14 cellular contexts compared by ENCODE assay signal in genomic region chr15:51133140-51133630, GRCh38. TPM values are rescaled to one million over a fixed set of nuclear protein-coding genes. Genes with fewer than 3 reads are reported as not detected.
DNase-seq lines count a peak whose midpoint lies in the region; ATAC-seq and TF ChIP-seq lines count a peak whose summit lies in the region.
"Had no signal": no experiment of that assay in that cellular context is flagged by ENCODE, and none has a peak within 500 bp of the region (broad histone marks: within the 10 kb centered on the region; RNA-seq: fewer than 3 reads in every experiment).

No MANE protein-coding gene starts in this region.

- H3K4me3 ChIP-seq in Karpas-422 (ENCODE audit: low read length) (no peak overlapping the region), ascending aorta (no peak overlapping the region), mesenchymal stem cell (ENCODE audit: insufficient read depth in 1 of 2, low read depth in 1 of 2, low read length in 2 of 2) (no peak overlapping the region), transverse colon (no peak overlapping the region)
- H3K4me3 ChIP-seq: mucosa of descending colon, SJCRH30 had no signal

- H2BK120ac ChIP-seq in mesenchymal stem cell (ENCODE audit: low read depth, low read length), result no peak overlapping the region

- H3K9ac ChIP-seq in Karpas-422 (ENCODE audit: low read length), result no peak overlapping the region
- peak overlapping the region; percentile 63 for H3K9ac ChIP-seq in mesenchymal stem cell (ENCODE audit: low read length)

- no peak overlapping the region for H3K23ac ChIP-seq in mesenchymal stem cell (ENCODE audit: low read length in 2 of 2)

- H3K27me3 ChIP-seq in Karpas-422 (ENCODE audit: low read length) (no peaks in the 10 kb centered on the region), ascending aorta (no peaks in the 10 kb centered on the region), mesenchymal stem cell (ENCODE audit: control insufficient read depth in 1 of 2, insufficient read depth in 1 of 2, low read length in 2 of 2) (no peaks in the 10 kb centered on the region), transverse colon (no peaks in the 10 kb centered on the region)
- H3K27me3 ChIP-seq: SJCRH30 had no signal

- H3K14ac ChIP-seq in mesenchymal stem cell (ENCODE audit: low read length in 2 of 2), result no peak overlapping the region

- 64% methylated on average over 5 of the region's 5 CpGs for WGBS in mesenchymal stem cell
- WGBS in transverse colon (ENCODE audit: low coverage in 1 of 2), 2 donors, result 63 to 67% methylated on average over 2 to 5 of the region's 5 CpGs

- H4K8ac ChIP-seq in mesenchymal stem cell (ENCODE audit: low read length), result no peak overlapping the region

- DNase-seq in Karpas-422 (peak; percentile 32), ascending aorta (ENCODE audit: low spot score in 2 of 2) (no peak), mesenchymal stem cell (peak; percentile 22), transverse colon (no peak), retina (no peak)
- DNase-seq in effector CD8-positive, alpha-beta T cell (lab: John Stamatoyannopoulos, UW), result no peak
- DNase-seq: activated CD8-positive, alpha-beta memory T cell treated with anti-CD3 and anti-CD28 coated beads, Interleukin-2, amount 50 U/mL, for 48 hours; activated naive CD4-positive, alpha-beta T cell; DMS79; NCI-H1417 treated with DMSO at 0.1 percent for 48 hours; occipital lobe had no signal

- H3K4ac ChIP-seq in mesenchymal stem cell (ENCODE audit: low read depth in 1 of 2, low read length in 2 of 2), result no peak overlapping the region

- no peak overlapping the region for H2BK5ac ChIP-seq in mesenchymal stem cell (ENCODE audit: low read depth, low read length, poor library complexity, severe bottlenecking)

- H3K4me1 ChIP-seq in Karpas-422 (ENCODE audit: low read length) (peaks cover 21% of the 10 kb centered on the region), ascending aorta (peaks cover 4 to 14% of the 10 kb centered on the region in 2 donors), mesenchymal stem cell (ENCODE audit: control insufficient read depth, insufficient read depth, low read depth, low read length) (peaks cover 15% of the 10 kb centered on the region), transverse colon (peaks cover 0 to 38% (median 19%) of the 10 kb centered on the region in 4 donors)

- H3K9me3 ChIP-seq in Karpas-422 (ENCODE audit: low read length) (no peaks in the 10 kb centered on the region), ascending aorta (no peaks in the 10 kb centered on the region), mesenchymal stem cell (ENCODE audit: control insufficient read depth, low read length) (no peaks in the 10 kb centered on the region), transverse colon (no peaks in the 10 kb centered on the region)
- H3K9me3 ChIP-seq: mucosa of descending colon, SJCRH30 had no signal

- H2BK15ac ChIP-seq in mesenchymal stem cell (ENCODE audit: low read depth, poor library complexity, severe bottlenecking), result no peak overlapping the region

- H3K79me2 ChIP-seq in Karpas-422 (ENCODE audit: low read length), result no peaks in the 10 kb centered on the region

- ATAC-seq in HG03139 (IDR thresholded peaks at IDR 0.05; ENCODE audit: unreplicated experiment), result no peak

- intact Hi-C loops in ascending aorta (cut with DNase I), result loop anchor here (1.0 to 5.0 kb wide), 4 partner anchors 30 to 59 kb away; partner anchors contain the start of gene TNFAIP8L3
- intact Hi-C loops in transverse colon (cut with DNase I; ENCODE audit: low total_unique reads), result loop anchor here (10.0 kb wide), 1 partner anchor 58 kb away; no protein-coding TSS in a partner anchor

- H2AFZ ChIP-seq in Karpas-422 (ENCODE audit: low read length) (no peak overlapping the region), mesenchymal stem cell (ENCODE audit: low read depth, low read length) (no peak overlapping the region)

- no peaks in the 10 kb centered on the region for H3K36me3 ChIP-seq in Karpas-422 (ENCODE audit: insufficient read depth, low read length)
- no peaks in the 10 kb centered on the region for H3K36me3 ChIP-seq in ascending aorta
- H3K36me3 ChIP-seq in mesenchymal stem cell (ENCODE audit: control insufficient read depth in 1 of 2, insufficient read depth in 2 of 2, low read depth in 1 of 2, low read length in 2 of 2), result no peaks in the 10 kb centered on the region
- no peaks in the 10 kb centered on the region for H3K36me3 ChIP-seq in transverse colon
- H3K36me3 ChIP-seq: SJCRH30 had no signal

- H3K4me2 ChIP-seq in Karpas-422 (ENCODE audit: low read depth, low read length, poor library complexity, severe bottlenecking) (no peak overlapping the region), mesenchymal stem cell (ENCODE audit: low read length, poor library complexity, severe bottlenecking) (no peak overlapping the region)

- H3K27ac ChIP-seq in Karpas-422 (ENCODE audit: low read length) (no peak overlapping the region), ascending aorta (peak overlapping the region; percentile 42 to 71), mesenchymal stem cell (ENCODE audit: low read length, poor library complexity, severe bottlenecking) (no peak overlapping the region), transverse colon (peak overlapping the region in 3 of 4 donors; percentile 39 to 54 (median 51))
- H3K27ac ChIP-seq: SJCRH30 had no signal

- no peak for TF ChIP-seq CTCF in ascending aorta (IDR thresholded peaks at IDR 0.05)
- TF ChIP-seq CTCF in transverse colon (IDR thresholded peaks at IDR 0.05), result no peak

- no peak overlapping the region for H3K18ac ChIP-seq in mesenchymal stem cell (ENCODE audit: low read depth in 1 of 2, low read length in 2 of 2)

- no peak overlapping the region for H2AK5ac ChIP-seq in mesenchymal stem cell (ENCODE audit: low read length, severe bottlenecking)

- TF ChIP-seq EP300 in transverse colon (IDR thresholded peaks at IDR 0.05; ENCODE audit: low read depth), result no peak

- in situ Hi-C loops in transverse colon (cut with MboI; ENCODE audit: low pct_ligation_motif_present in 1 of 4, low pct_unique_long_range_greater_than_20kb in 1 of 4, low sequenced_read_pairs in 3 of 4), result loop anchor here in 1 of 4 donors (25.0 kb wide), 1 partner anchor 96 kb away; no protein-coding TSS in a partner anchor

- H4K91ac ChIP-seq in mesenchymal stem cell (ENCODE audit: low read length), result no peak overlapping the region

- H3K79me1 ChIP-seq in mesenchymal stem cell (replicated peaks; ENCODE audit: low read length, poor library complexity, severe bottlenecking), result no peaks in the 10 kb centered on the region

- no peak for TF ChIP-seq POLR2A in transverse colon (IDR thresholded peaks at IDR 0.05)

- no peaks in the 10 kb centered on the region for H3K9me2 ChIP-seq in Karpas-422 (replicated peaks; ENCODE audit: insufficient read depth, low read length)

- no peaks in the 10 kb centered on the region for H4K20me1 ChIP-seq in Karpas-422 (ENCODE audit: insufficient read depth, low read depth, low read length)

- no peak overlapping the region for H2BK12ac ChIP-seq in mesenchymal stem cell (ENCODE audit: low read length in 2 of 2)

RNA-seq across cellular contexts. Expression of gene TNFAIP8L3, which starts 38.5 kb away (rescaled TPM):
- total RNA-seq in Karpas-422 (2014; rRNA removed; shearing (Covaris generic); ENCODE audit: low replicate concordance), result not detected in 2 replicates
- 2.6 TPM for total RNA-seq in ascending aorta
- 0.10 TPM for polyA plus RNA-seq in mesenchymal stem cell (2013, experiment 1 of 2)
- 0.10 TPM for polyA plus RNA-seq in mesenchymal stem cell (2013, experiment 2 of 2)
- total RNA-seq in transverse colon, result 10 to 100 TPM in 1 of 4 donors, 1 to 10 TPM in 3; 6.8 to 35.5 (median 8.6) TPM

Comparison
In these comparisons a context has a peak if more than half of its experiments do, and no peak if none do; other contexts are left out.
1. DNase-seq: peak in Karpas-422 (single experiment) and mesenchymal stem cell (single experiment); none in ascending aorta (0 of 2), transverse colon (single experiment), retina (single experiment) and effector CD8-positive, alpha-beta T cell (single experiment).
2. H3K27ac ChIP-seq: peak in ascending aorta (2 of 2) and transverse colon (3 of 4); none in Karpas-422 (single experiment) and mesenchymal stem cell (single experiment).